In the genomic region with DNA sequence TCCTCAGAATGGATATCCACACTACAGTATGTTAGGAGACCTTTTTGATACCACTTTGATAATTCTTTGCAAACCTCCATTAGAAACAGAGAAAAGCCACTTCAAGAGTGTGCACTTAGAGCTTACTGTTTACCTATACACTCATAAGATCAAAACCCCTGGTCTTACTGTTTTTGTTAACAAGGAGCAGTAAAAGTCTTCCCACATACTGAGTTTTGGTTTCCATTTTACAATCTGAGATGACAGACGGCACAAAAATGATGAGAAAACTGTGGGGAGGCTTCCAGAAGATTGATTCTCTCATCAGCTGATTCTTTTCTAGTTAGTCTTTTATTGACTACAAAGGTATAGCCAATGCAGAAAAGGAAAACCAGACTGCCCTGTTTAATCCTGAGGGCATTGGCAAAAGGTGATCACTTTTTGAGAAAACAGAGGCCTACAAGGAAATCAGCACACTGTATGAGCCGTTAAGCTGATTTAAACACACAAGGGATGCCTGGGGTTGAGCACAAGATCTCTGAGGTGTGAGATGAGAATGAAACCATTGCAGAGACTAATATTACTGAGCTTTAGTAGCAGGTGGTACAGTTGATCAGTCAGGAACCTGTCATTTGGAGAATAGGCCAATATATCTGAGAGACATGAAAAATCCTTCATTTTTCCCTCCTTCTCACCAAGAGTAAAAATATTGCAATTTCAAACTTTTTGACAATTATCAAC, we compare ENCODE assay signal across 14 cellular contexts.
DNase-seq lines count a peak whose midpoint lies in the region; ATAC-seq and TF ChIP-seq lines count a peak whose summit lies in the region.
"Had no signal": no experiment of that assay in that cellular context is flagged by ENCODE, and none has a peak within 500 bp of the region (broad histone marks: within the 10 kb centered on the region; RNA-seq: fewer than 3 reads in every experiment).

No MANE protein-coding gene starts in this region.

- H3F3A ChIP-seq in MM.1S (ENCODE audit: insufficient read depth, low read length): peaks cover 17% of the 10 kb centered on the region

- no peaks in the 10 kb centered on the region for H3K36me3 ChIP-seq in MM.1S (replicated peaks; ENCODE audit: insufficient read depth, low read length)
- no peaks in the 10 kb centered on the region for H3K36me3 ChIP-seq in A673 (ENCODE audit: insufficient read depth, low read length, poor library complexity, severe bottlenecking)
- no peaks in the 10 kb centered on the region for H3K36me3 ChIP-seq in psoas muscle (ENCODE audit: insufficient read depth in 1 of 2, low read depth in 1 of 2)
- H3K36me3 ChIP-seq: lower lobe of right lung had no signal

- no peaks in the 10 kb centered on the region for H3K9me2 ChIP-seq in MM.1S (replicated peaks; ENCODE audit: insufficient read depth, low read length)

- WGBS in psoas muscle, 3 donors: 46 to 80% (median 69%) methylated on average over 2 of the region's 2 CpGs

- BruUV-seq in A673 (replicated peaks; lab: Mats Ljungman, UMichigan): no TSS peak

- ATAC-seq in GM18858 (IDR thresholded peaks at IDR 0.05; ENCODE audit: unreplicated experiment) (peak; percentile 90), GM21390 (IDR thresholded peaks at IDR 0.05; ENCODE audit: unreplicated experiment) (peak; percentile 90), HG03039 (IDR thresholded peaks at IDR 0.05; ENCODE audit: unreplicated experiment) (peak; percentile 88), psoas muscle (no peak)
- ATAC-seq: lower lobe of right lung had no signal

- DNase-seq in MM.1S (peak; percentile 76), T-helper 1 cell (no peak), A673 (ENCODE audit: low spot score) (no peak), psoas muscle (no peak)
- no peak for DNase-seq in stimulated activated CD4-positive, alpha-beta T cell treated with anti-CD3 and anti-CD28 coated beads, Interleukin-15, amount 100 ng/mL, for 24 hours
- DNase-seq: activated T-cell treated with anti-CD3 and anti-CD28 coated beads, Interleukin-2, amount 50 U/mL, for 1 hour; C1 segment of cervical spinal cord; effector memory CD4-positive, alpha-beta T cell; lower lobe of right lung; NCI-H510A; occipital lobe had no signal

- no peaks in the 10 kb centered on the region for H3K79me2 ChIP-seq in MM.1S (ENCODE audit: low read length)

- POLR2A ChIA-PET in A673 (lab: Charles Lee; ENCODE audit: low non-redundant PET): no interaction called here

- H3K4me1 ChIP-seq in MM.1S (ENCODE audit: low read length) (peaks cover 20% of the 10 kb centered on the region), A673 (ENCODE audit: insufficient read depth, low read length, poor library complexity, severe bottlenecking) (no peaks in the 10 kb centered on the region), psoas muscle (no peaks in the 10 kb centered on the region)
- H3K4me1 ChIP-seq: lower lobe of right lung had no signal

- peak overlapping the region; percentile 37; the same call in 1 of the 2 replicates for H3K9ac ChIP-seq in MM.1S (ENCODE audit: low read length)

- peak overlapping the region; percentile 57 for H3K4me2 ChIP-seq in MM.1S (ENCODE audit: low read depth, low read length)

- no peak for TF ChIP-seq CTCF in MM.1S (IDR thresholded peaks at IDR 0.05; ENCODE audit: low read length)
- TF ChIP-seq CTCF in A673 (conservative IDR thresholded peaks at IDR 0.05; ENCODE audit: low read depth, low read length): no peak
- no peak for TF ChIP-seq CTCF in psoas muscle (IDR thresholded peaks at IDR 0.05)

- H3K9me3 ChIP-seq in MM.1S (replicated peaks; ENCODE audit: insufficient read depth, low read length): no peaks in the 10 kb centered on the region
- no peaks in the 10 kb centered on the region for H3K9me3 ChIP-seq in A673 (ENCODE audit: low read depth, low read length, poor library complexity, severe bottlenecking)
- no peaks in the 10 kb centered on the region for H3K9me3 ChIP-seq in psoas muscle
- H3K9me3 ChIP-seq: lower lobe of right lung had no signal

- H3K27ac ChIP-seq in MM.1S (ENCODE audit: low read length) (peak overlapping the region; percentile 75), A673 (ENCODE audit: low read depth, low read length, poor library complexity, severe bottlenecking) (no peak overlapping the region), psoas muscle (no peak overlapping the region)
- H3K27ac ChIP-seq: lower lobe of right lung had no signal

- CTCF ChIA-PET in A673 (lab: Charles Lee): no interaction called here

- intact Hi-C loops in A673 (cut with micrococcal nuclease; ENCODE audit: unreplicated experiment) (no loop called here), psoas muscle (cut with DNase I) (no loop called here)

- H3K27me3 ChIP-seq in MM.1S (replicated peaks; ENCODE audit: insufficient read depth, low read length) (no peaks in the 10 kb centered on the region), A673 (replicated peaks; ENCODE audit: insufficient read depth, low read depth, low read length, poor library complexity) (peaks cover 33% of the 10 kb centered on the region), psoas muscle (ENCODE audit: insufficient read depth in 3 of 3, low read length in 2 of 3) (peaks cover 0 to under 1% (median 0%) of the 10 kb centered on the region in 3 donors)

- H2AFZ ChIP-seq in MM.1S (ENCODE audit: low read length): peak overlapping the region; percentile 81

- no peaks in the 10 kb centered on the region for H4K20me1 ChIP-seq in MM.1S (ENCODE audit: insufficient read depth, low read length)

- H3K4me3 ChIP-seq in MM.1S (ENCODE audit: low read length) (peak overlapping the region; percentile 16; the same call in 1 of the 2 replicates), A673 (ENCODE audit: low read depth, low read length, poor library complexity, severe bottlenecking) (no peak overlapping the region), psoas muscle (no peak overlapping the region)
- H3K4me3 ChIP-seq: lower lobe of right lung had no signal

Comparison
In these comparisons a context has a peak if more than half of its experiments do, and no peak if none do; other contexts are left out.
1. ATAC-seq: peak in GM18858 (single experiment), GM21390 (single experiment) and HG03039 (single experiment); none in psoas muscle (0 of 4).